Comparison of ENCODE assay signal across 10 cellular contexts in the genomic region with DNA sequence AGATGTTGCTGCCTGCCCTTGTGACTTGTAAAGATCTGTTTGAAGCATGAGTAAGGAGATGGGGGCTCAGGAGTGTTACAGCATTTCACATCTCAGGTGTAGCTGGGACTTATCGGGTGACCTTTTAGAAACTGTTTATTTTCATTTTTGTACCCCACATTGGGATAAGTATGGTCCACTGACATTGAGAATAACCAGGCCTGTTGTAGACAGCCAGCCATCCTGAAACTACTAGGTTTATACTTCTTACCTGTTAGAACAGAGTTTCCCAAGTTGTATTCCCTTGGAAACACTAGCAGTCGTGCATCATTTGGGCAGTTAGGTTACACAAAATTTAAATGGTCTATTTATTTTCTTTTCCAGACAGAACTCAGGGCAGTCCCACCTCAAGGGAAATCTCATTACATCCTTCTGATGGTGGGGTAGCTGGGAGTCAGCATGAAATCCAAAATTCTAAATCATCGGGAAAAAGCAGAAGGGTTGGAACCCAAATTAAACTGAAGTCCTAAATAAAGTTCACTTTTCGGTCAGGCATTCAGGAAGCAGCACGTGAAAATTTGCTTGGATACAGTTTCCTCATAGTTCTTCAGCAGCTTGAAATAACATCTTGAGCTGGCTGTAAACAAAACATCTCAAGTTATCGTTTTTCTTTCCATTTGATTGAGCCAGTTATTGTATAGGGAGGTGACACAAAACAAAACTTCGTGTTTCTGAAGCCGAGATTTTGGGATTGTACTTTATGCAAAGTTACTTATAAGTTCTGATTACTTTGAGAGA. TPM values are rescaled to one million over a fixed set of nuclear protein-coding genes. Genes with fewer than 3 reads are reported as not detected.
A peak's percentile ranks its signal among the peaks of the same experiment; 100 is the strongest.
DNase-seq lines count a peak whose midpoint lies in the region; ATAC-seq and TF ChIP-seq lines count a peak whose summit lies in the region.
"Had no signal": no experiment of that assay in that cellular context is flagged by ENCODE, and none has a peak within 500 bp of the region (broad histone marks: within the 10 kb centered on the region; RNA-seq: fewer than 3 reads in every experiment).

No MANE protein-coding gene starts in this region.

- peaks cover 12% of the 10 kb centered on the region for H3K27me3 Mint-ChIP-seq in activated CD4-positive, alpha-beta T cell treated with anti-CD3 and anti-CD28 coated beads, Interleukin-2, amount 10 ng/mL, durations not matched to agents 24 days and 14 days

- in situ Hi-C loops in HAP-1 (cut with MboI; ENCODE audit: low sequenced_read_pairs): no loop called here

- peaks cover 82% of the 10 kb centered on the region for H3K4me1 ChIP-seq in ACC112 (ENCODE audit: control insufficient read depth, insufficient read depth, low read length, unreplicated experiment)
- H3K4me1 ChIP-seq in rectal smooth muscle tissue (ENCODE audit: control insufficient read depth, insufficient read depth, low read length): peaks cover 79% of the 10 kb centered on the region
- peaks cover 31% of the 10 kb centered on the region for H3K4me1 ChIP-seq in HAP-1

- no peak overlapping the region for H2AFZ ChIP-seq in ACC112 (ENCODE audit: low read length, unreplicated experiment)

- no peaks in the 10 kb centered on the region for H3K9me3 ChIP-seq in HAP-1

- no peaks in the 10 kb centered on the region for H3K9me3 Mint-ChIP-seq in activated CD4-positive, alpha-beta T cell treated with anti-CD3 and anti-CD28 coated beads, Interleukin-2, amount 10 ng/mL, durations not matched to agents 24 days and 14 days

- H3K79me2 ChIP-seq in ACC112 (ENCODE audit: control insufficient read depth, insufficient read depth, low read length, unreplicated experiment): peaks cover 93% of the 10 kb centered on the region

- H3K36me3 ChIP-seq in ACC112 (ENCODE audit: insufficient read depth, low read length) (no peaks in the 10 kb centered on the region), rectal smooth muscle tissue (ENCODE audit: control insufficient read depth, insufficient read depth, low read length) (no peaks in the 10 kb centered on the region), HAP-1 (replicated peaks) (no peaks in the 10 kb centered on the region)
- H3K36me3 ChIP-seq: cardiac muscle cell had no signal

- peaks cover 22% of the 10 kb centered on the region for H3K4me1 Mint-ChIP-seq in activated CD4-positive, alpha-beta T cell treated with anti-CD3 and anti-CD28 coated beads, Interleukin-2, amount 10 ng/mL, durations not matched to agents 24 days and 14 days

- no peak overlapping the region for H3K27ac Mint-ChIP-seq in activated CD4-positive, alpha-beta T cell treated with anti-CD3 and anti-CD28 coated beads, Interleukin-2, amount 10 ng/mL, durations not matched to agents 24 days and 14 days

- intact Hi-C loops in activated CD4-positive, alpha-beta T cell treated with anti-CD3 and anti-CD28 coated beads, Interleukin-2, amount 10 ng/mL, durations not matched to agents 24 days and 14 days (cut with micrococcal nuclease): no loop called here

- H3K27me3 ChIP-seq in ACC112 (ENCODE audit: insufficient read depth, low read length) (no peaks in the 10 kb centered on the region), rectal smooth muscle tissue (ENCODE audit: control insufficient read depth, insufficient read depth, low read length) (no peaks in the 10 kb centered on the region), HAP-1 (ENCODE audit: low read depth) (no peaks in the 10 kb centered on the region)
- H3K27me3 ChIP-seq: cardiac muscle cell had no signal

- no peak for TF ChIP-seq CTCF in WI38 (IDR thresholded peaks at IDR 0.05; ENCODE audit: low read depth, low read length)
- no peak for TF ChIP-seq CTCF in fibroblast of pulmonary artery (IDR thresholded peaks at IDR 0.05; ENCODE audit: low read length, missing control alignments)

- ATAC-seq in GM21529 (IDR thresholded peaks at IDR 0.05; ENCODE audit: unreplicated experiment): no peak

- H3K4me3 Mint-ChIP-seq in activated CD4-positive, alpha-beta T cell treated with anti-CD3 and anti-CD28 coated beads, Interleukin-2, amount 10 ng/mL, durations not matched to agents 24 days and 14 days: no peak overlapping the region

- peaks cover 2% of the 10 kb centered on the region for H3K36me3 Mint-ChIP-seq in activated CD4-positive, alpha-beta T cell treated with anti-CD3 and anti-CD28 coated beads, Interleukin-2, amount 10 ng/mL, durations not matched to agents 24 days and 14 days (ENCODE audit: low read depth)

- peak overlapping the region; percentile 7 for H3K9ac ChIP-seq in rectal smooth muscle tissue (ENCODE audit: low read length)

- peak; percentile 35 for DNase-seq in fibroblast of pulmonary artery (ENCODE audit: low read depth)
- no peak for DNase-seq in cerebellar cortex (ENCODE audit: low spot score)
- DNase-seq in activated CD4-positive, alpha-beta T cell treated with anti-CD3 and anti-CD28 coated beads, Interleukin-2, amount 10 ng/mL, durations not matched to agents 24 days and 14 days: no peak
- no peak for DNase-seq in HAP-1 (ENCODE audit: low spot score in 2 of 2)
- DNase-seq: NCI-H69 had no signal

- peak overlapping the region; percentile 89 for H3K27ac ChIP-seq in ACC112 (ENCODE audit: low read depth, low read length)
- peak overlapping the region; percentile 97 for H3K27ac ChIP-seq in rectal smooth muscle tissue (ENCODE audit: low read depth, low read length)
- H3K27ac ChIP-seq: cardiac muscle cell had no signal

- peak overlapping the region; percentile 54 for H3K4me3 ChIP-seq in ACC112 (ENCODE audit: low read depth, low read length)
- peak overlapping the region; percentile 33 for H3K4me3 ChIP-seq in WI38 (ENCODE audit: low read depth, low read length)
- H3K4me3 ChIP-seq in fibroblast of pulmonary artery (replicated peaks; ENCODE audit: low read depth, low read length): no peak overlapping the region
- no peak overlapping the region for H3K4me3 ChIP-seq in rectal smooth muscle tissue (ENCODE audit: low read length)
- no peak overlapping the region for H3K4me3 ChIP-seq in HAP-1
- H3K4me3 ChIP-seq: cardiac muscle cell had no signal

RNA-seq across cellular contexts. Expression of a gene that starts 30.5 kb away (rescaled TPM):
- total RNA-seq in activated CD4-positive, alpha-beta T cell treated with anti-CD3 and anti-CD28 coated beads, Interleukin-2, amount 10 ng/mL, durations not matched to agents 24 days and 14 days: 5.9 TPM in 2 replicates

Comparison
In these comparisons a context has a peak if more than half of its experiments do, and no peak if none do; other contexts are left out.
1. H3K4me3 ChIP-seq: peak in ACC112 (single experiment) and WI38 (single experiment); none in fibroblast of pulmonary artery (single experiment), rectal smooth muscle tissue (single experiment) and HAP-1 (single experiment).